Comparison of ENCODE assay signal across 8 cellular contexts in the genomic region with DNA sequence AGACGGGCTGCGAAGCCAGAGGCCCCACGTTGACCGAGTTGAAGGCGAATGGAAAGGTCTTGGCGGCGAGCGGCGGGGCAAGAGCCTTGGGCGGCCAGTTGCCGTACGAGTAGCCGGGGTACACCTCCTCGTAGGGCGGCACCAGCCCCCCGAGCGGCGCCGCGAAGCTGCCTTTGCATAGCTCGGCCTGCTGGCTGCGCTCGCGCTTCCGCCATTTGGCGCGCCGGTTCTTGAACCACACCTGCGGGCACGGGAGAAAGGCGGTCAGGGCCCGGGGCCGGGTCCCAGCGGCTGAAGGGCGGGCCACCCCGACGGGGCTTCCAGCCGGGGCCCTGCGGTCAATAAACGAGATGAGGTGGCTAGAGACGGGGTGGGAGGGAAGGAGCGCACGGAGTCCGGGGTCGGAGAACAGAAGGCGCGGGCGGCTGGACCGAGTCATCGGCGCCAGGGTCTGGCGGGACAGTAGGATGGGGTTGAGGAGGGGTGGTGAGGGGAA. TPM values are rescaled to one million over a fixed set of nuclear protein-coding genes. Genes with fewer than 3 reads are reported as not detected.
DNase-seq lines count a peak whose midpoint lies in the region; ATAC-seq and TF ChIP-seq lines count a peak whose summit lies in the region.

No MANE protein-coding gene starts in this region.

- H3K36me3 Mint-ChIP-seq in activated naive CD4-positive, alpha-beta T cell treated with anti-CD3 and anti-CD28 coated beads, Interleukin-2, amount 50 U/mL, for 24 hours, result no peaks in the 10 kb centered on the region

- H3K79me2 ChIP-seq in hepatocyte, result no peaks in the 10 kb centered on the region

- peak; percentile 54 for DNase-seq in GM06990 (ENCODE audit: extremely low read depth, insufficient read length)
- peak; percentile 76 for DNase-seq in NCI-H69 (lab: John Stamatoyannopoulos, UW)
- DNase-seq in hepatocyte (ENCODE audit: low spot score), result peak; percentile 65
- DNase-seq in SKM-1 treated with dmso at 0.1 percent for 144 hours (lab: John Stamatoyannopoulos, UW; ENCODE audit: unreplicated experiment), result no peak
- DNase-seq in pons (ENCODE audit: low spot score), result no peak

- 2% methylated on average over 40 of the region's 52 CpGs for WGBS in hepatocyte (ENCODE audit: low lambda C conversion rate, missing lambda C conversion rate)

- peak; percentile 58 for TF ChIP-seq CTCF in GM06990 (IDR thresholded peaks at IDR 0.05; ENCODE audit: insufficient read depth, low read length, poor library complexity, severe bottlenecking)
- TF ChIP-seq CTCF in hepatocyte (IDR thresholded peaks at IDR 0.05; ENCODE audit: poor library complexity), result peak; percentile 40

- ATAC-seq in GM19463 (IDR thresholded peaks at IDR 0.05; ENCODE audit: unreplicated experiment), result no peak

- no peaks in the 10 kb centered on the region for H3K9me3 Mint-ChIP-seq in activated naive CD4-positive, alpha-beta T cell treated with anti-CD3 and anti-CD28 coated beads, Interleukin-2, amount 50 U/mL, for 24 hours

- no peak overlapping the region for H3K27ac Mint-ChIP-seq in activated naive CD4-positive, alpha-beta T cell treated with anti-CD3 and anti-CD28 coated beads, Interleukin-2, amount 50 U/mL, for 24 hours

- peak overlapping the region; percentile 98 for H3K4me2 ChIP-seq in hepatocyte
- H3K4me2 ChIP-seq in skeletal muscle satellite cell (ENCODE audit: low read length), result peak overlapping the region; percentile 86

- H3K27ac ChIP-seq in hepatocyte, result no peak overlapping the region

- H3K4me3 Mint-ChIP-seq in activated naive CD4-positive, alpha-beta T cell treated with anti-CD3 and anti-CD28 coated beads, Interleukin-2, amount 50 U/mL, for 24 hours, result peak overlapping the region; percentile 69

- H3K36me3 ChIP-seq in GM06990 (ENCODE audit: control insufficient read depth, insufficient read depth, low read length) (no peaks in the 10 kb centered on the region), hepatocyte (replicated peaks; ENCODE audit: insufficient read depth, low read depth) (no peaks in the 10 kb centered on the region), skeletal muscle satellite cell (ENCODE audit: insufficient read depth, low read length) (no peaks in the 10 kb centered on the region)

- H3K9ac ChIP-seq in skeletal muscle satellite cell (ENCODE audit: low read depth, low read length), result peak overlapping the region; percentile 67

- H3K4me3 ChIP-seq in GM06990 (replicated peaks; ENCODE audit: low read depth, low read length) (peak overlapping the region; percentile 46), hepatocyte (peak overlapping the region; percentile 39), skeletal muscle satellite cell (ENCODE audit: low read length) (peak overlapping the region; percentile 67)

- no peaks in the 10 kb centered on the region for H3K9me3 ChIP-seq in hepatocyte (ENCODE audit: low read depth)
- no peaks in the 10 kb centered on the region for H3K9me3 ChIP-seq in skeletal muscle satellite cell (replicated peaks; ENCODE audit: low read length)

- peak overlapping the region; percentile 76 for H2AFZ ChIP-seq in hepatocyte

- H3K9me2 ChIP-seq in hepatocyte (replicated peaks; ENCODE audit: insufficient read depth), result no peaks in the 10 kb centered on the region

- H3K27me3 Mint-ChIP-seq in activated naive CD4-positive, alpha-beta T cell treated with anti-CD3 and anti-CD28 coated beads, Interleukin-2, amount 50 U/mL, for 24 hours, result peaks cover 37% of the 10 kb centered on the region

- no peaks in the 10 kb centered on the region for H4K20me1 ChIP-seq in hepatocyte (ENCODE audit: insufficient read depth, poor library complexity, severe bottlenecking)

- no peaks in the 10 kb centered on the region; the same call in 1 of the 2 replicates for H3K27me3 ChIP-seq in GM06990 (replicated peaks; ENCODE audit: control insufficient read depth, insufficient read depth, low read length)
- peaks cover 69% of the 10 kb centered on the region for H3K27me3 ChIP-seq in hepatocyte
- H3K27me3 ChIP-seq in skeletal muscle satellite cell (ENCODE audit: control insufficient read depth, insufficient read depth, low read length), result no peaks in the 10 kb centered on the region

- peaks cover 19% of the 10 kb centered on the region for H3K4me1 ChIP-seq in hepatocyte (ENCODE audit: insufficient read depth)
- peaks cover 46% of the 10 kb centered on the region for H3K4me1 ChIP-seq in skeletal muscle satellite cell (ENCODE audit: control insufficient read depth, insufficient read depth, low read length)

- H3K4me1 Mint-ChIP-seq in activated naive CD4-positive, alpha-beta T cell treated with anti-CD3 and anti-CD28 coated beads, Interleukin-2, amount 50 U/mL, for 24 hours, result peaks cover 21% of the 10 kb centered on the region

RNA-seq across cellular contexts. Expression of a gene that starts 4.8 kb away (rescaled TPM):
- total RNA-seq in hepatocyte, result 0.40 TPM in 1 of 2 replicates, not detected in the other
- polyA plus RNA-seq in hepatocyte, result not detected in 2 replicates
- total RNA-seq in skeletal muscle satellite cell (2012; rRNA removed), result 0.76 and 0.87 TPM in 2 replicates

RNA-seq across cellular contexts. Expression of a gene that starts 10.4 kb away (rescaled TPM):
- total RNA-seq in hepatocyte, result not detected in 2 replicates
- 0.52 and 0.79 TPM in 2 replicates for polyA plus RNA-seq in hepatocyte
- total RNA-seq in skeletal muscle satellite cell (2012; rRNA removed), result 0.25 and 0.87 TPM in 2 replicates

RNA-seq across cellular contexts. Expression of a gene that starts 14.4 kb away (rescaled TPM):
- 43.0 and 55.4 TPM in 2 replicates for total RNA-seq in hepatocyte
- 35.7 and 43.1 TPM in 2 replicates for polyA plus RNA-seq in hepatocyte
- 36.9 and 39.0 TPM in 2 replicates for total RNA-seq in skeletal muscle satellite cell (2012; rRNA removed)

Comparison
In these comparisons a context has a peak if more than half of its experiments do, and no peak if none do; other contexts are left out.
1. DNase-seq: peak in GM06990 (single experiment), NCI-H69 (single experiment) and hepatocyte (single experiment); none in SKM-1 treated with dmso at 0.1 percent for 144 hours (single experiment) and pons (single experiment).
2. Peak in every context shown above with its lines, with median percentiles within 50 percentile points of each other: H3K4me3 ChIP-seq.